In the genomic region with DNA sequence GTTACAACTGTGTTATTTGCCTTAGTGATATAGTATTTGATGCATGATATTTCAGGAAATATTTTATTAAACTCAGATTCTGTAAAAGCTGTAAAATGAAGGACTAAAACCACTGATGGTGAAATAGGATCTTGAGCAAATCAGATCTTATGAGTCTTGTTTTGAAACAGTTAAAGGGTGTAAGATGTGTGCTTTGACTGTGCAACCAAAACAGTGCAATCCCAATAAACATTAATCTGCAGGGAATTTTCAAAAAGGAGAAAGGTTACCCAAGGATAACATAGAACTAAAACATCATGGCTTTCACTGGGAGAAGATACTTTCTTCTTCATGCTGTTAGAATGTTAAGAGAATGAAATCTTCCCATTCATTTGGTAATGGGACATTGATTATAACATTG, we compare ENCODE assay signal across 28 cellular contexts.
"Had no signal": no experiment of that assay in that cellular context is flagged by ENCODE, and none has a peak within 500 bp of the region (broad histone marks: within the 10 kb centered on the region; RNA-seq: fewer than 3 reads in every experiment).

No MANE protein-coding gene starts in this region.

- DNase-seq: hypothalamus; immature natural killer cell; kidney; left colon; left ventricle myocardium inferior; mesendoderm; naive B cell; natural killer cell; nephron progenitor cell; occipital lobe; psoas muscle; sigmoid colon; stimulated activated CD4-positive, alpha-beta T cell treated with anti-CD3 and anti-CD28 coated beads, Interleukin-12 subunit alpha, Interleukin-12 subunit beta, amount 100 ng/mL, for 4 hours; stimulated activated CD4-positive, alpha-beta T cell treated with anti-CD3 and anti-CD28 coated beads, Interleukin-15, amount 100 ng/mL, for 24 hours; stimulated activated CD4-positive, alpha-beta T cell treated with anti-CD3 and anti-CD28 coated beads, Interleukin-2, amount 100 ng/mL, for 24 hours; stimulated activated CD4-positive, alpha-beta T cell treated with anti-CD3 and anti-CD28 coated beads, Interleukin-4, amount 100 ng/mL, for 1 hour; stimulated activated naive B cell treated with anti-CD40 and anti-IgM and Interleukin-4, amounts not matched to agents 10 μg/mL and 1 μg/mL and 100 μg/mL, for 72 hours; stimulated activated naive CD8-positive, alpha-beta T cell treated with anti-CD3 and anti-CD28 coated beads, Interleukin-15, Interleukin-2, amounts not matched to agents 100 U/mL and 50 U/mL, for 24 hours; stomach; testis; thyroid gland; transverse colon; upper lobe of left lung had no signal

- ATAC-seq: left colon; natural killer cell; psoas muscle; stimulated activated naive B cell treated with anti-CD40 and anti-IgM and Interleukin-4, amounts not matched to agents 10 μg/mL and 1 μg/mL and 100 μg/mL, for 72 hours; stimulated activated naive CD8-positive, alpha-beta T cell treated with anti-CD3 and anti-CD28 coated beads, Interleukin-15, Interleukin-2, amounts not matched to agents 100 U/mL and 50 U/mL, for 24 hours had no signal

- H3K4me3 ChIP-seq: left ventricle myocardium inferior, lung, neural progenitor cell, psoas muscle, right atrium auricular region, sigmoid colon, smooth muscle cell, stomach, testis, thyroid gland, transverse colon, upper lobe of left lung, vagina had no signal
